ENCODE assay signal across 25 cellular contexts in genomic region chrX:150411656-150412055, GRCh38. TPM values are rescaled to one million over a fixed set of nuclear protein-coding genes. Genes with fewer than 3 reads are reported as not detected.
DNase-seq lines count a peak whose midpoint lies in the region; ATAC-seq and TF ChIP-seq lines count a peak whose summit lies in the region.
"Had no signal": no experiment of that assay in that cellular context is flagged by ENCODE, and none has a peak within 500 bp of the region (broad histone marks: within the 10 kb centered on the region; RNA-seq: fewer than 3 reads in every experiment).

No MANE protein-coding gene starts in this region.

- H3K4me1 ChIP-seq in BLaER1 = peaks cover 20% of the 10 kb centered on the region
- H3K4me1 ChIP-seq in BLaER1 treated with 17β-estradiol and CSF1 and Interleukin-3, amounts not matched to agents 10 nM and 100 nM = peaks cover 0 to 24% (median 18%) of the 10 kb centered on the region in 10 experiments; a peak in 15 of 20 replicates
- H3K4me1 ChIP-seq in SJCRH30 = peaks cover 11% of the 10 kb centered on the region; the same call in 1 of the 2 replicates
- no peaks in the 10 kb centered on the region for H3K4me1 ChIP-seq in aorta (ENCODE audit: control insufficient read depth in 1 of 2, insufficient read depth in 2 of 2, low read length in 2 of 2)
- no peaks in the 10 kb centered on the region for H3K4me1 ChIP-seq in colonic mucosa
- H3K4me1 ChIP-seq: BE2C had no signal

- no peak for ATAC-seq in aorta (ENCODE audit: low FRiP score)
- no peak for ATAC-seq in HG02973 (IDR thresholded peaks at IDR 0.05; ENCODE audit: unreplicated experiment)
- ATAC-seq: GM12878 had no signal

- H3K27me3 ChIP-seq in BLaER1 = no peaks in the 10 kb centered on the region
- H3K27me3 ChIP-seq in BLaER1 treated with 17β-estradiol and CSF1 and Interleukin-3, amounts not matched to agents 10 nM and 100 nM = no peaks in the 10 kb centered on the region
- H3K27me3 ChIP-seq in SJCRH30 = no peaks in the 10 kb centered on the region
- H3K27me3 ChIP-seq in aorta (ENCODE audit: control insufficient read depth in 1 of 2, insufficient read depth in 2 of 2, low read length in 1 of 2) = no peaks in the 10 kb centered on the region
- H3K27me3 ChIP-seq in colonic mucosa = no peaks in the 10 kb centered on the region
- H3K27me3 ChIP-seq: BE2C had no signal

- intact Hi-C loops in aorta (cut with DNase I) = no loop called here
- intact Hi-C loops in head of caudate nucleus (cut with DNase I) = no loop called here
- intact Hi-C loops in colonic mucosa (cut with DNase I) = no loop called here

- no peak overlapping the region for H3K9ac ChIP-seq in BLaER1
- no peak overlapping the region for H3K9ac ChIP-seq in BLaER1 treated with 17β-estradiol and CSF1 and Interleukin-3, amounts not matched to agents 10 nM and 100 nM
- no peak overlapping the region for H3K9ac ChIP-seq in colonic mucosa (ENCODE audit: low read depth in 2 of 2, low read length in 2 of 2)

- H3K36me3 ChIP-seq in BLaER1 = no peaks in the 10 kb centered on the region
- H3K36me3 ChIP-seq in BLaER1 treated with 17β-estradiol and CSF1 and Interleukin-3, amounts not matched to agents 10 nM and 100 nM = no peaks in the 10 kb centered on the region
- no peaks in the 10 kb centered on the region for H3K36me3 ChIP-seq in SJCRH30
- H3K36me3 ChIP-seq in aorta (ENCODE audit: control insufficient read depth in 1 of 2, insufficient read depth in 2 of 2, low read length in 1 of 2) = no peaks in the 10 kb centered on the region
- H3K36me3 ChIP-seq in colonic mucosa = no peaks in the 10 kb centered on the region
- H3K36me3 ChIP-seq: BE2C had no signal

- no peak for TF ChIP-seq CTCF in colonic mucosa (IDR thresholded peaks at IDR 0.05)

- H3K4me2 ChIP-seq in BLaER1 = peak overlapping the region; percentile 69; the same call in 1 of the 2 replicates
- peak overlapping the region in 7 of 11 experiments; percentile 39 to 63 (median 54); a peak in 7 of 22 replicates for H3K4me2 ChIP-seq in BLaER1 treated with 17β-estradiol and CSF1 and Interleukin-3, amounts not matched to agents 10 nM and 100 nM

- 50 to 71% methylated on average over 2 of the region's 2 CpGs for WGBS in aorta, 2 donors

- H3K27ac ChIP-seq in BLaER1 (0 out of 2 replicates have a peak overlapping the region, but pooled peaks have one; percentile 20), SJCRH30 (peak overlapping the region; percentile 40), aorta (ENCODE audit: low read depth in 1 of 2, low read length in 2 of 2) (no peak overlapping the region), colonic mucosa (no peak overlapping the region)
- peak overlapping the region in 2 of 11 experiments; percentile 42 to 45; a peak in 1 of 22 replicates for H3K27ac ChIP-seq in BLaER1 treated with 17β-estradiol and CSF1 and Interleukin-3, amounts not matched to agents 10 nM and 100 nM

- H4K20me1 ChIP-seq in BLaER1 = no peaks in the 10 kb centered on the region
- H4K20me1 ChIP-seq in BLaER1 treated with 17β-estradiol and CSF1 and Interleukin-3, amounts not matched to agents 10 nM and 100 nM = no peaks in the 10 kb centered on the region

- DNase-seq in SJCRH30 = peak; percentile 45 to 69
- DNase-seq in myocyte (ENCODE audit: low read depth) = peak; percentile 14
- no peak for DNase-seq in aorta
- DNase-seq in head of caudate nucleus = no peak
- DNase-seq in colonic mucosa = no peak
- DNase-seq: 8988T; ACHN; BE2C; CD4-positive, alpha-beta memory T cell; CD4-positive, CD25-positive, alpha-beta regulatory T cell; CD8-positive, alpha-beta memory T cell; COR-L47; DMS 273 treated with DMSO at 0.1 percent for 48 hours; DMS153; DMS53; DMS79; DND-41; EL; GDM1 had no signal

- no peaks in the 10 kb centered on the region for H3K9me3 ChIP-seq in BLaER1
- no peaks in the 10 kb centered on the region for H3K9me3 ChIP-seq in BLaER1 treated with 17β-estradiol and CSF1 and Interleukin-3, amounts not matched to agents 10 nM and 100 nM (replicated peaks in 1 of 11)
- no peaks in the 10 kb centered on the region for H3K9me3 ChIP-seq in SJCRH30 (replicated peaks)
- H3K9me3 ChIP-seq in aorta (ENCODE audit: control insufficient read depth, low read length) = no peaks in the 10 kb centered on the region
- H3K9me3 ChIP-seq in colonic mucosa = no peaks in the 10 kb centered on the region
- H3K9me3 ChIP-seq: BE2C had no signal

- H3K4me3 ChIP-seq in BLaER1 = no peak overlapping the region
- H3K4me3 ChIP-seq in BLaER1 treated with 17β-estradiol and CSF1 and Interleukin-3, amounts not matched to agents 10 nM and 100 nM = no peak overlapping the region
- H3K4me3 ChIP-seq in SJCRH30 = no peak overlapping the region
- H3K4me3 ChIP-seq in aorta (ENCODE audit: low read length in 2 of 2) = no peak overlapping the region
- H3K4me3 ChIP-seq in colonic mucosa = no peak overlapping the region
- H3K4me3 ChIP-seq: GM12878 had no signal

RNA-seq across cellular contexts. Expression of gene MAMLD1, which starts 48.5 kb away (rescaled TPM):
- total RNA-seq in SJCRH30 (2014; rRNA removed; shearing (Covaris generic)) = 5.5 and 5.6 TPM in 2 replicates
- total RNA-seq in myocyte (2.4 and 3.0 TPM in 2 replicates), aorta (1 to 10 TPM; 7.9 to 8.5 TPM), colonic mucosa (under 1 TPM; 0.49 to 0.93 TPM)
- polyA plus RNA-seq in myocyte (2012) = 16.4 TPM
- polyA plus RNA-seq in aorta = 1 to 10 TPM; 1.8 to 7.5 TPM
- total RNA-seq: G401, GM12878 had no signal
- polyA plus RNA-seq: CD14-positive monocyte had no signal

Comparison
In these comparisons a context has a peak if more than half of its experiments do, and no peak if none do; other contexts are left out.
1. H3K27ac ChIP-seq: peak in BLaER1 (single experiment) and SJCRH30 (single experiment); none in aorta (0 of 2) and colonic mucosa (single experiment).
2. DNase-seq: peak in SJCRH30 (2 of 2) and myocyte (single experiment); none in aorta (0 of 2), head of caudate nucleus (0 of 42) and colonic mucosa (single experiment).